11 cellular contexts compared by ENCODE assay signal in the genomic region with DNA sequence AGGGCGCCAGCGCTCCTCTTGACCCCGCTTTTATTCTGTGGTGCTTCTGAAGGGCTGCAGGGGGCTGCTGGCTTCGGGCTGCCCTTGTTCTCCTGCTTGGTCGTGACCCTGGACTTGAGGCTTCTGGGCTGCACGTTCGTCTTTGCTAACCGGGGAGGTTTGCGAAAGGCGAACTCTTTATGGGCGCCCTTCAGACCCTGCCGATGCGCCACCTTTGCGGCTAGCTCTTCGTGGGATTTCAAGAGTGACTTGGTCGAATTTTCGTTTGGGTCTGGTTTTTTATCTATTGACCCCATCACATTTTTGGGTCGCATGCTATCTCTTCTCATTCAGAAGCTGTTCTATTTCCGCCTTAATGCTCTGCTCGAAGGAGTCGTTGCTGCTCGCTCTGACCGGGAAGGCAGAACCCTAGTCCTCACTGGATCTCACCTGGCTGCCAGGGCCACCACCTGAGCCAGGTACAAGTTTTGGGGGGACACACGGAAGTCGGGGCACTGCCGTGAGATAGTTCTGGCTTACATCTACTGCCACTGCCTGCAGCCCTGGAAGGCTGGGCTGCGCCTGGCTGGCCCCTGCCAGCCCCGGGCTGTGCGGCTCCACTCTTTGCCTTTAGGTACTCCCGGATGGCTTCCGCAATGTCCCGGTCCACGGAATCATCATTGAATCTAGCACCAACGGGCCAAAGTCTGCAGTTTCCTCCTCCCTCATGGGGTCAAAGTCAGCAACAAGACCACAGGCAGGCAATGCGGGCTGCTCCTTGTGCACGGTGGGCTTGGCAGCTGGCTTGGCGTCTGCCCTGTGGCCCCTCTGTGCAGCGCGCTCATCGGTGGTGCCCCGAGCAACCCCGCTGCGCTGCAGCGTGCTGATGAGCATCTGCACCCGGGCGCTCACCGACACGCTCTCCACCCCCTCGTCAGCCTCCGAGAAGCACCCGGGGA. TPM values are rescaled to one million over a fixed set of nuclear protein-coding genes. Genes with fewer than 3 reads are reported as not detected.
A peak's percentile ranks its signal among the peaks of the same experiment; 100 is the strongest.
DNase-seq lines count a peak whose midpoint lies in the region; ATAC-seq and TF ChIP-seq lines count a peak whose summit lies in the region.
"Had no signal": no experiment of that assay in that cellular context is flagged by ENCODE, and none has a peak within 500 bp of the region (broad histone marks: within the 10 kb centered on the region; RNA-seq: fewer than 3 reads in every experiment).

No MANE protein-coding gene starts in this region.

- H3K27me3 Mint-ChIP-seq in activated T-helper 17 cell treated with anti-CD3 and anti-CD28 coated beads, Interleukin-2, amount 50 U/mL, for 72 hours: no peaks in the 10 kb centered on the region
- no peaks in the 10 kb centered on the region for H3K27me3 Mint-ChIP-seq in stimulated activated naive CD8-positive, alpha-beta T cell treated with anti-CD3 and anti-CD28 coated beads, Interleukin-15, amount 100 ng/mL, for 72 hours

- peak overlapping the region; percentile 17 for H3K27ac Mint-ChIP-seq in activated T-helper 17 cell treated with anti-CD3 and anti-CD28 coated beads, Interleukin-2, amount 50 U/mL, for 72 hours
- H3K27ac Mint-ChIP-seq in stimulated activated naive CD8-positive, alpha-beta T cell treated with anti-CD3 and anti-CD28 coated beads, Interleukin-15, amount 100 ng/mL, for 72 hours: no peak overlapping the region

- H3K4me1 ChIP-seq in right lobe of liver: no peaks in the 10 kb centered on the region

- no peaks in the 10 kb centered on the region for H3K27me3 ChIP-seq in right lobe of liver
- H3K27me3 ChIP-seq in brain microvascular endothelial cell (replicated peaks): no peaks in the 10 kb centered on the region

- DNase-seq in activated CD8-positive, alpha-beta memory T cell treated with anti-CD3 and anti-CD28 coated beads for 24 hours: peak; percentile 66
- no peak for DNase-seq in activated CD8-positive, alpha-beta memory T cell treated with anti-CD3 and anti-CD28 coated beads, Interleukin-2, amount 50 U/mL, for 4 hours
- DNase-seq in right lobe of liver: peak in 1 of 3 donors; percentile 27
- peak; percentile 19 to 33 for DNase-seq in stimulated activated naive CD8-positive, alpha-beta T cell treated with anti-CD3 and anti-CD28 coated beads, Interleukin-15, amount 100 ng/mL, for 72 hours
- no peak for DNase-seq in brain microvascular endothelial cell
- DNase-seq: ACHN; effector CD8-positive, alpha-beta T cell; NCI-H345 had no signal

- intact Hi-C loops in right lobe of liver (cut with DNase I): no loop called here

- peaks cover 0 to 6% (median 1%) of the 10 kb centered on the region in 4 donors for H3K9me3 ChIP-seq in right lobe of liver

- H3K27ac ChIP-seq in right lobe of liver: no peak overlapping the region
- no peak overlapping the region for H3K27ac ChIP-seq in brain microvascular endothelial cell

- H3K9me3 Mint-ChIP-seq in activated T-helper 17 cell treated with anti-CD3 and anti-CD28 coated beads, Interleukin-2, amount 50 U/mL, for 72 hours: no peaks in the 10 kb centered on the region
- H3K9me3 Mint-ChIP-seq in stimulated activated naive CD8-positive, alpha-beta T cell treated with anti-CD3 and anti-CD28 coated beads, Interleukin-15, amount 100 ng/mL, for 72 hours: peaks cover 4 to 7% of the 10 kb centered on the region in 2 donors

- ATAC-seq in activated T-helper 17 cell treated with anti-CD3 and anti-CD28 coated beads, Interleukin-2, amount 50 U/mL, for 72 hours (replicated peaks): peak; percentile 45
- ATAC-seq in right lobe of liver: peak; percentile 32 to 54 (median 45)
- ATAC-seq in stimulated activated naive CD8-positive, alpha-beta T cell treated with anti-CD3 and anti-CD28 coated beads, Interleukin-15, amount 100 ng/mL, for 72 hours: peak; percentile 63
- no peak for ATAC-seq in GM21576 (IDR thresholded peaks at IDR 0.05; ENCODE audit: unreplicated experiment)
- no peak for ATAC-seq in GM18907 (IDR thresholded peaks at IDR 0.05; ENCODE audit: unreplicated experiment)

- WGBS in right lobe of liver (ENCODE audit: insufficient coverage, low coverage, low lambda C conversion rate, missing lambda C conversion rate): 68% methylated on average over 26 of the region's 51 CpGs

- H3K4me1 Mint-ChIP-seq in activated T-helper 17 cell treated with anti-CD3 and anti-CD28 coated beads, Interleukin-2, amount 50 U/mL, for 72 hours: peaks cover 14% of the 10 kb centered on the region
- peaks cover 64% of the 10 kb centered on the region for H3K4me1 Mint-ChIP-seq in stimulated activated naive CD8-positive, alpha-beta T cell treated with anti-CD3 and anti-CD28 coated beads, Interleukin-15, amount 100 ng/mL, for 72 hours

- peaks cover 36% of the 10 kb centered on the region for H3K36me3 Mint-ChIP-seq in activated T-helper 17 cell treated with anti-CD3 and anti-CD28 coated beads, Interleukin-2, amount 50 U/mL, for 72 hours (ENCODE audit: low read depth)

- no peak for TF ChIP-seq CTCF in right lobe of liver (IDR thresholded peaks at IDR 0.05)
- TF ChIP-seq CTCF in brain microvascular endothelial cell (IDR thresholded peaks at IDR 0.05; ENCODE audit: low read depth, low read length, missing control alignments): no peak

- H3K4me3 Mint-ChIP-seq in activated T-helper 17 cell treated with anti-CD3 and anti-CD28 coated beads, Interleukin-2, amount 50 U/mL, for 72 hours: peak overlapping the region; percentile 89
- peak overlapping the region; percentile 84 to 85 for H3K4me3 Mint-ChIP-seq in stimulated activated naive CD8-positive, alpha-beta T cell treated with anti-CD3 and anti-CD28 coated beads, Interleukin-15, amount 100 ng/mL, for 72 hours

- H3K4me3 ChIP-seq in right lobe of liver: peak overlapping the region in 2 of 3 donors; percentile 9 to 33
- H3K4me3 ChIP-seq in brain microvascular endothelial cell (ENCODE audit: low read depth, low read length): no peak overlapping the region

- in situ Hi-C loops in brain microvascular endothelial cell (cut with HindIII; ENCODE audit: low pct_ligation_motif_present, low sequenced_read_pairs): no loop called here

- no peak for TF ChIP-seq POLR2A in right lobe of liver (IDR thresholded peaks at IDR 0.05)

- no peaks in the 10 kb centered on the region for H3K36me3 ChIP-seq in right lobe of liver
- H3K36me3 ChIP-seq in brain microvascular endothelial cell (replicated peaks): no peaks in the 10 kb centered on the region

RNA-seq across cellular contexts. Expression of a gene that starts 16.2 kb away (rescaled TPM):
- total RNA-seq in activated T-helper 17 cell treated with anti-CD3 and anti-CD28 coated beads, Interleukin-2, amount 50 U/mL, for 72 hours: 10 to 100 TPM; 28.9 to 37.3 TPM
- total RNA-seq in right lobe of liver: 10 to 100 TPM in 5 of 6 experiments, 1 to 10 TPM in 1; 6.2 to 19.4 (median 12.3) TPM

Comparison
In these comparisons a context has a peak if more than half of its experiments do, and no peak if none do; other contexts are left out.
1. DNase-seq: peak in activated CD8-positive, alpha-beta memory T cell treated with anti-CD3 and anti-CD28 coated beads for 24 hours (single experiment) and stimulated activated naive CD8-positive, alpha-beta T cell treated with anti-CD3 and anti-CD28 coated beads, Interleukin-15, amount 100 ng/mL, for 72 hours (2 of 2); none in activated CD8-positive, alpha-beta memory T cell treated with anti-CD3 and anti-CD28 coated beads, Interleukin-2, amount 50 U/mL, for 4 hours (single experiment) and brain microvascular endothelial cell (single experiment).
2. ATAC-seq: peak in activated T-helper 17 cell treated with anti-CD3 and anti-CD28 coated beads, Interleukin-2, amount 50 U/mL, for 72 hours (single experiment), right lobe of liver (4 of 4) and stimulated activated naive CD8-positive, alpha-beta T cell treated with anti-CD3 and anti-CD28 coated beads, Interleukin-15, amount 100 ng/mL, for 72 hours (single experiment); none in GM21576 (single experiment) and GM18907 (single experiment).